In the genomic region with DNA sequence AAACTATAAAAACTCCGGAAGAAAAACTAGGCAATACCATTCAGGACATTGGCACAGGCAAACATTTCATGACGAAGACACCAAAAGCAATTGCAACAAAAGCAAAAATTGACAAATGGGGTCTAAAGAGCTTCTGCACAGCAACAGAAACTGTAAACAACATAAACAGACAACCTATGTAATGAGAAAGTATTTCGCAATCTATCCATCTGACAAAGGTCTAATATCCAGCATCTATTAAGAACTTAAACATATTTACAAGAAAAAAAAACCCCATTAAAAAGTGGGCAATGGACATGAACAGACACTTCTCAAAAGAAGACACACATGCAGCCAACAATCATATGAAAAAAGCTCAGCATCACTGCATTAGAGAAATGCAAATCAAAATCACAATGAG, we compare ENCODE assay signal across 29 cellular contexts.
"Had no signal": no experiment of that assay in that cellular context is flagged by ENCODE, and none has a peak within 500 bp of the region (broad histone marks: within the 10 kb centered on the region; RNA-seq: fewer than 3 reads in every experiment).

No MANE protein-coding gene starts in this region.

- DNase-seq: naive thymus-derived CD4-positive, alpha-beta T cell; natural killer cell; occipital lobe; ovary; posterior cingulate gyrus; psoas muscle; right cardiac atrium; spleen; stimulated activated CD4-positive, alpha-beta T cell treated with anti-CD3 and anti-CD28 coated beads, Interleukin-12 subunit alpha, Interleukin-12 subunit beta, amount 100 ng/mL, for 4 hours; stimulated activated CD4-positive, alpha-beta T cell treated with anti-CD3 and anti-CD28 coated beads, Interleukin-1b, Interleukin-23, amount 100 ng/mL, for 48 hours; stimulated activated CD4-positive, alpha-beta T cell treated with anti-CD3 and anti-CD28 coated beads, Interleukin-4, amount 100 ng/mL, for 1 hour; stimulated activated CD4-positive, alpha-beta T cell treated with anti-CD3 and anti-CD28 coated beads, Interleukin-4, amount 100 ng/mL, for 4 hours; stimulated activated CD8-positive, alpha-beta memory T cell treated with anti-CD3 and anti-CD28 coated beads, Interleukin-4, amount 100 ng/mL, for 48 hours; stimulated activated naive CD4-positive, alpha-beta T cell; stimulated activated naive CD8-positive, alpha-beta T cell treated with anti-CD3 and anti-CD28 coated beads, Interleukin-15, amount 100 ng/mL, for 72 hours; stimulated activated naive CD8-positive, alpha-beta T cell treated with anti-CD3 and anti-CD28 coated beads, Interleukin-15, Interleukin-2, amounts not matched to agents 100 U/mL and 50 U/mL, for 24 hours; substantia nigra; testis; tibial artery; transverse colon; upper lobe of right lung had no signal

- H3K36me3 ChIP-seq: neural progenitor cell, ovary, spleen, suprapubic skin, tibial artery, transverse colon, upper lobe of right lung, vagina had no signal

- H3K4me2 ChIP-seq: neural progenitor cell, smooth muscle cell had no signal

- H3K9ac ChIP-seq: neural progenitor cell, parathyroid adenoma had no signal

- H3K27me3 ChIP-seq: neural progenitor cell, ovary, spleen, suprapubic skin, testis, tibial artery, transverse colon, upper lobe of right lung, vagina had no signal

- H3K79me2 ChIP-seq: parathyroid adenoma had no signal

- H3K4me1 ChIP-seq: neural progenitor cell, parathyroid adenoma, psoas muscle, spleen, suprapubic skin, testis, tibial artery, transverse colon, upper lobe of right lung, vagina had no signal

- H2AFZ ChIP-seq: neural progenitor cell, parathyroid adenoma had no signal

- H3K9me3 ChIP-seq: ovary, psoas muscle, suprapubic skin, testis, tibial artery, transverse colon, upper lobe of right lung, vagina had no signal

- H3K27ac ChIP-seq: neural progenitor cell, ovary, parathyroid adenoma, psoas muscle, skin epidermis, spleen, suprapubic skin, testis, tibial artery, transverse colon, upper lobe of right lung, vagina had no signal

- H3K4me3 ChIP-seq: neural progenitor cell, ovary, psoas muscle, skin epidermis, smooth muscle cell, spleen, suprapubic skin, testis, tibial artery, transverse colon, upper lobe of right lung, vagina had no signal

- ATAC-seq: naive thymus-derived CD4-positive, alpha-beta T cell; natural killer cell; psoas muscle; right cardiac atrium; sciatic nerve; stimulated activated memory B cell treated with anti-CD40 and anti-IgM and Interleukin-4, amounts not matched to agents 10 μg/mL and 1 μg/mL and 100 μg/mL, for 72 hours; stimulated activated naive CD8-positive, alpha-beta T cell treated with anti-CD3 and anti-CD28 coated beads, Interleukin-15, amount 100 ng/mL, for 72 hours; stimulated activated naive CD8-positive, alpha-beta T cell treated with anti-CD3 and anti-CD28 coated beads, Interleukin-15, Interleukin-2, amounts not matched to agents 100 U/mL and 50 U/mL, for 24 hours; upper lobe of right lung had no signal
